ENCODE assay signal across 21 cellular contexts in genomic region chr12:94570161-94570560, GRCh38.
DNase-seq lines count a peak whose midpoint lies in the region; FAIRE-seq and TF ChIP-seq lines count a peak whose summit lies in the region.
"Had no signal": no experiment of that assay in that cellular context is flagged by ENCODE, and none has a peak within 500 bp of the region (broad histone marks: within the 10 kb centered on the region; RNA-seq: fewer than 3 reads in every experiment).

No MANE protein-coding gene starts in this region.

- H2AFZ ChIP-seq in fibroblast of lung (ENCODE audit: low read length): no peak overlapping the region

- WGBS in small intestine, 3 donors: 29 to 66% (median 49%) methylated on average over 7 of the region's 7 CpGs
- WGBS in esophagus squamous epithelium, 2 donors: 31 to 63% methylated on average over 7 of the region's 7 CpGs

- no peak for TF ChIP-seq CTCF in fibroblast of lung (conservative IDR thresholded peaks at IDR 0.05 in 1 of 2, IDR thresholded peaks at IDR 0.05 in 1 of 2; ENCODE audit: low read depth in 1 of 2, low read length in 2 of 2)
- no peak for TF ChIP-seq CTCF in esophagus squamous epithelium (IDR thresholded peaks at IDR 0.05)

- H3K9ac ChIP-seq in fibroblast of lung (ENCODE audit: insufficient read depth, low read length): no peak overlapping the region

- TF ChIP-seq POLR2A in esophagus squamous epithelium (IDR thresholded peaks at IDR 0.05): no peak

- intact Hi-C loops in esophagus squamous epithelium (cut with DNase I): no loop called here

- no peak overlapping the region for H3K4me2 ChIP-seq in fibroblast of lung (ENCODE audit: extremely low read depth, insufficient read depth, low read length)

- H3K4me3 ChIP-seq in fibroblast of lung (replicated peaks in 1 of 4; ENCODE audit: control extremely low read depth in 1 of 4, insufficient read depth in 1 of 4, low read depth in 3 of 4, low read length in 4 of 4) (no peak overlapping the region), small intestine (ENCODE audit: low read depth in 1 of 2, low read length in 2 of 2) (no peak overlapping the region), esophagus squamous epithelium (no peak overlapping the region)
- H3K4me3 ChIP-seq: gastrocnemius medialis, lung, upper lobe of right lung had no signal

- no peaks in the 10 kb centered on the region for H3K27me3 ChIP-seq in fibroblast of lung (ENCODE audit: control insufficient read depth, insufficient read depth, low read length)
- no peaks in the 10 kb centered on the region for H3K27me3 ChIP-seq in small intestine (ENCODE audit: control insufficient read depth in 2 of 2, insufficient read depth in 2 of 2, low read length in 2 of 2)
- H3K27me3 ChIP-seq in esophagus squamous epithelium: no peaks in the 10 kb centered on the region
- H3K27me3 ChIP-seq: gastrocnemius medialis, upper lobe of right lung had no signal

- no peak for FAIRE-seq in small intestine (lab: Jason Lieb, UNC)

- no peaks in the 10 kb centered on the region for H3K79me2 ChIP-seq in fibroblast of lung (ENCODE audit: control insufficient read depth, insufficient read depth, low read length)

- no peak overlapping the region for H3K27ac ChIP-seq in fibroblast of lung (ENCODE audit: insufficient read depth, low read length)
- H3K27ac ChIP-seq in small intestine (ENCODE audit: low read depth in 1 of 2, low read length in 1 of 2): no peak overlapping the region
- no peak overlapping the region for H3K27ac ChIP-seq in esophagus squamous epithelium
- H3K27ac ChIP-seq: gastrocnemius medialis, upper lobe of right lung had no signal

- DNase-seq in HS-27A (ENCODE audit: low read depth): peak; percentile 29
- peak; percentile 7 for DNase-seq in T1000 (lab: John Stamatoyannopoulos, UW)
- DNase-seq in fibroblast of lung (ENCODE audit: low read depth in 2 of 2): peak; percentile 19 to 82
- DNase-seq in small intestine: peak; percentile 66
- DNase-seq in esophagus squamous epithelium (lab: John Stamatoyannopoulos, UW): no peak
- DNase-seq in stimulated activated CD4-positive, alpha-beta T cell treated with anti-CD3 and anti-CD28 coated beads, Interleukin-4, amount 100 ng/mL, for 24 hours: no peak
- no peak for DNase-seq in cortex of kidney (lab: John Stamatoyannopoulos, UW)
- no peak for DNase-seq in MV-4-11 (lab: John Stamatoyannopoulos, UW)
- DNase-seq: activated CD4-positive, alpha-beta T cell treated with anti-CD3 and anti-CD28 coated beads for 1 hour; activated CD8-positive, alpha-beta memory T cell treated with anti-CD3 and anti-CD28 coated beads, Interleukin-2, amount 10 ng/mL, durations not matched to agents 7 days and 5 days; activated naive CD4-positive, alpha-beta T cell; DMS79; gastrocnemius medialis; KG1; naive B cell; NCI-H1436; NCI-H345; SIG-M5; stimulated activated naive B cell treated with anti-CD40 and anti-IgM and Interleukin-4, amounts not matched to agents 10 μg/mL and 1 μg/mL and 100 μg/mL, for 72 hours; upper lobe of right lung had no signal

- H3K9me3 ChIP-seq in fibroblast of lung (ENCODE audit: control insufficient read depth, insufficient read depth, low read depth, low read length) (no peaks in the 10 kb centered on the region), small intestine (ENCODE audit: control insufficient read depth, low read depth) (no peaks in the 10 kb centered on the region), esophagus squamous epithelium (no peaks in the 10 kb centered on the region)
- H3K9me3 ChIP-seq: gastrocnemius medialis, upper lobe of right lung had no signal

- H3K36me3 ChIP-seq in fibroblast of lung (ENCODE audit: control insufficient read depth, insufficient read depth, low read length): no peaks in the 10 kb centered on the region
- no peaks in the 10 kb centered on the region for H3K36me3 ChIP-seq in small intestine (ENCODE audit: control insufficient read depth in 2 of 2, insufficient read depth in 2 of 2, low read length in 2 of 2)
- peaks cover 0 to 52% (median 4%) of the 10 kb centered on the region in 3 donors for H3K36me3 ChIP-seq in esophagus squamous epithelium
- H3K36me3 ChIP-seq: upper lobe of right lung had no signal

- H3K4me1 ChIP-seq in fibroblast of lung (ENCODE audit: control insufficient read depth, extremely low read depth, insufficient read depth, low read length): peaks cover 3% of the 10 kb centered on the region
- peaks cover 2 to 3% of the 10 kb centered on the region in 2 donors for H3K4me1 ChIP-seq in small intestine (ENCODE audit: control insufficient read depth in 2 of 2, insufficient read depth in 1 of 2, low read depth in 1 of 2, low read length in 1 of 2)
- peaks cover 0 to 16% (median 0%) of the 10 kb centered on the region in 3 donors for H3K4me1 ChIP-seq in esophagus squamous epithelium
- H3K4me1 ChIP-seq: upper lobe of right lung had no signal

- H4K20me1 ChIP-seq in fibroblast of lung (ENCODE audit: control insufficient read depth, extremely low read depth, insufficient read depth, low read length): no peaks in the 10 kb centered on the region

Comparison
In these comparisons a context has a peak if more than half of its experiments do, and no peak if none do; other contexts are left out.
1. DNase-seq: peak in HS-27A (single experiment), T1000 (single experiment), fibroblast of lung (2 of 2) and small intestine (single experiment); none in esophagus squamous epithelium (single experiment), stimulated activated CD4-positive, alpha-beta T cell treated with anti-CD3 and anti-CD28 coated beads, Interleukin-4, amount 100 ng/mL, for 24 hours (single experiment), cortex of kidney (single experiment) and MV-4-11 (single experiment).